In the genomic region with DNA sequence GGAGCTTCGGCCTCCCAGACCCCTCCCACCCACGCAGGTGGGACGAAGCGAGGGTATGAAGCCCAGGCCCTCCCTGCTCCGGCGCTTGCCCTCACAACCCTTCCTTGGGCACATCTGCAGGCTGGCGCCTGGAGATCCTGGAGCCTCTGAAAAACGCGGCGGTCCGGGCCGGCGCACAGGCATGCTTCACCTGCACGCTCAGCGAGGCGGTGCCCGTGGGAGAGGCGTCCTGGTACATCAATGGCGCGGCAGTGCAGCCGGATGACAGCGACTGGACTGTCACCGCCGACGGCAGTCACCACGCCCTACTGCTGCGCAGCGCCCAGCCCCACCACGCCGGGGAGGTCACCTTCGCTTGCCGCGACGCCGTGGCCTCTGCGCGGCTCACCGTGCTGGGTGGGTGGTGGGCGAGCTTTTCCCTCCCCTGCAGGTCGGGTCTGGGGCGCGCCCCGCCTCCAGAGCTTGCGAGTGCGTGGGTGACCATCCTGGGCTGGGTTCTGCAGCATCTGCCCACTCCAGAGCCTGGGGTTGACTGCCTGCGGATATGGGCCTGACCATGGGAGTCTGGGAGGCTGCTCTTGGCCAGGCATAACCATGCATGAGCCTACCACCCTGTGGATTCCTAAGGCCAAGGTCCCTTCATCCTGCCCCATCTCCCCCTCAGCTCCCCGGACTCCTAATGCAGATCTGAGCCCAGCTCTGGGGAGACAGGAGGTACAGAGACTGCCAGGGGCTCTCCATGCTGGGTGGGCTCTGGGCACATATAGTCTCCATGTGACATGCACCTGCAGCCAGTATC, we compare ENCODE assay signal across 20 cellular contexts.
DNase-seq lines count a peak whose midpoint lies in the region; ATAC-seq and TF ChIP-seq lines count a peak whose summit lies in the region.
"Had no signal": no experiment of that assay in that cellular context is flagged by ENCODE, and none has a peak within 500 bp of the region (broad histone marks: within the 10 kb centered on the region; RNA-seq: fewer than 3 reads in every experiment).

No MANE protein-coding gene starts in this region.

- H3K4me1 Mint-ChIP-seq in stimulated activated effector memory CD8-positive, alpha-beta T cell treated with anti-CD3 and anti-CD28 coated beads, Interleukin-12 subunit alpha, Interleukin-12 subunit beta, amount 100 ng/mL, for 72 hours: no peaks in the 10 kb centered on the region

- in situ Hi-C loops in GM23248 (cut with MboI): no loop called here

- H3K9me3 ChIP-seq in BE2C (no peaks in the 10 kb centered on the region), HEK293 (ENCODE audit: control insufficient read depth, insufficient read depth, low read depth, low read length) (no peaks in the 10 kb centered on the region), GM23248 (ENCODE audit: low read depth) (no peaks in the 10 kb centered on the region)
- H3K9me3 ChIP-seq: HAP-1 had no signal

- CTCF ChIA-PET in HEK293 (lab: Yijun Ruan, JAX): interaction anchor here (0.7 kb wide), 1 partner anchor 861 kb away, joined by 4 read pairs; no protein-coding TSS in a partner anchor

- no peaks in the 10 kb centered on the region for H3K79me2 ChIP-seq in GM23248 (ENCODE audit: insufficient read depth)

- no peaks in the 10 kb centered on the region for H3K36me3 Mint-ChIP-seq in stimulated activated effector memory CD8-positive, alpha-beta T cell treated with anti-CD3 and anti-CD28 coated beads, Interleukin-12 subunit alpha, Interleukin-12 subunit beta, amount 100 ng/mL, for 72 hours

- H3F3A ChIP-seq in GM23248 (ENCODE audit: insufficient read depth): no peaks in the 10 kb centered on the region

- H3K4me1 ChIP-seq in BE2C: no peaks in the 10 kb centered on the region
- no peaks in the 10 kb centered on the region for H3K4me1 ChIP-seq in HEK293 (ENCODE audit: control insufficient read depth, insufficient read depth, low read length)
- H3K4me1 ChIP-seq in GM23248 (ENCODE audit: insufficient read depth): no peaks in the 10 kb centered on the region
- H3K4me1 ChIP-seq: HAP-1 had no signal

- no peaks in the 10 kb centered on the region for H3K9me2 ChIP-seq in GM23248 (ENCODE audit: insufficient read depth)

- DNase-seq in BE2C (peak; percentile 8), mesenteric fat pad (ENCODE audit: low spot score) (peak; percentile 88), GM23248 (no peak), iPS-NIHi11 (ENCODE audit: low spot score) (no peak), NCI-H1930 (lab: John Stamatoyannopoulos, UW) (no peak)
- DNase-seq in stimulated activated effector memory CD8-positive, alpha-beta T cell treated with anti-CD3 and anti-CD28 coated beads, Interleukin-12 subunit alpha, Interleukin-12 subunit beta, amount 100 ng/mL, for 72 hours (ENCODE audit: low spot score in 2 of 2): no peak
- DNase-seq: activated CD8-positive, alpha-beta T cell treated with anti-CD3 and anti-CD28 coated beads for 36 hours; DMS79; effector CD4-positive, alpha-beta T cell; foreskin melanocyte; hippocampal formation; IMR-90; mammary epithelial cell; NCI-H1417; NCI-H524; nucleus accumbens; stimulated activated CD8-positive, alpha-beta memory T cell treated with anti-CD3 and anti-CD28 coated beads, Interleukin-4, amount 100 ng/mL, for 48 hours had no signal

- H3K4me2 ChIP-seq in GM23248 (ENCODE audit: unreplicated experiment): no peak overlapping the region

- no peak overlapping the region for H3K4me3 Mint-ChIP-seq in stimulated activated effector memory CD8-positive, alpha-beta T cell treated with anti-CD3 and anti-CD28 coated beads, Interleukin-12 subunit alpha, Interleukin-12 subunit beta, amount 100 ng/mL, for 72 hours
- H3K4me3 Mint-ChIP-seq: activated CD8-positive, alpha-beta T cell treated with anti-CD3 and anti-CD28 coated beads for 36 hours; activated naive CD8-positive, alpha-beta T cell had no signal

- peak; percentile 6 for ATAC-seq in stimulated activated effector memory CD8-positive, alpha-beta T cell treated with anti-CD3 and anti-CD28 coated beads, Interleukin-12 subunit alpha, Interleukin-12 subunit beta, amount 100 ng/mL, for 72 hours
- ATAC-seq: activated CD8-positive, alpha-beta T cell treated with anti-CD3 and anti-CD28 coated beads for 36 hours had no signal

- no peak overlapping the region for H2AFZ ChIP-seq in GM23248

- no peak overlapping the region for H3K27ac Mint-ChIP-seq in stimulated activated effector memory CD8-positive, alpha-beta T cell treated with anti-CD3 and anti-CD28 coated beads, Interleukin-12 subunit alpha, Interleukin-12 subunit beta, amount 100 ng/mL, for 72 hours
- H3K27ac Mint-ChIP-seq: activated CD8-positive, alpha-beta T cell treated with anti-CD3 and anti-CD28 coated beads for 36 hours; activated naive CD8-positive, alpha-beta T cell had no signal

- no peaks in the 10 kb centered on the region for H3K36me3 ChIP-seq in BE2C
- H3K36me3 ChIP-seq in HEK293 (ENCODE audit: control insufficient read depth in 2 of 2, insufficient read depth in 1 of 2, low read length in 2 of 2): peaks cover 19 to 26% of the 10 kb centered on the region in 2 experiments
- H3K36me3 ChIP-seq in GM23248 (ENCODE audit: low read depth): no peaks in the 10 kb centered on the region
- H3K36me3 ChIP-seq: HAP-1 had no signal

- H3K9ac ChIP-seq in GM23248: no peak overlapping the region

- no peak overlapping the region for H3K27ac ChIP-seq in HEK293 (ENCODE audit: extremely low read depth, low read depth, low read length)
- H3K27ac ChIP-seq in GM23248: no peak overlapping the region

- no peaks in the 10 kb centered on the region for H4K20me1 ChIP-seq in GM23248 (ENCODE audit: insufficient read depth)

- no peak for TF ChIP-seq CTCF in BE2C (IDR thresholded peaks at IDR 0.05; ENCODE audit: low read depth, low read length)
- no peak for TF ChIP-seq CTCF in HEK293 (tag by site-specific recombination; IDR thresholded peaks at IDR 0.05)

- H3K4me3 ChIP-seq in BE2C (ENCODE audit: low read depth, low read length): no peak overlapping the region
- H3K4me3 ChIP-seq in HEK293 (ENCODE audit: low read depth, low read length): no peak overlapping the region
- H3K4me3 ChIP-seq in GM23248: no peak overlapping the region
- H3K4me3 ChIP-seq: HAP-1 had no signal

- 82 to 89% methylated on average over 30 to 47 of the region's 47 CpGs for WGBS in GM23248 (ENCODE audit: low coverage in 1 of 2, low lambda C conversion rate in 2 of 2, missing lambda C conversion rate in 2 of 2), 2 experiments

- no peaks in the 10 kb centered on the region for H3K27me3 ChIP-seq in BE2C
- no peaks in the 10 kb centered on the region for H3K27me3 ChIP-seq in GM23248 (replicated peaks; ENCODE audit: insufficient read depth)

- POLR2A ChIA-PET in HEK293 (lab: Yijun Ruan, JAX): no interaction called here

- no peaks in the 10 kb centered on the region for H3K9me3 Mint-ChIP-seq in stimulated activated effector memory CD8-positive, alpha-beta T cell treated with anti-CD3 and anti-CD28 coated beads, Interleukin-12 subunit alpha, Interleukin-12 subunit beta, amount 100 ng/mL, for 72 hours
- H3K9me3 Mint-ChIP-seq: activated CD8-positive, alpha-beta T cell treated with anti-CD3 and anti-CD28 coated beads for 36 hours had no signal

TF ChIP-seq in HEK293, 187 proteins besides CTCF, POLR2A, EP300 and RAD21:
- TF ChIP-seq, protein P1, sequence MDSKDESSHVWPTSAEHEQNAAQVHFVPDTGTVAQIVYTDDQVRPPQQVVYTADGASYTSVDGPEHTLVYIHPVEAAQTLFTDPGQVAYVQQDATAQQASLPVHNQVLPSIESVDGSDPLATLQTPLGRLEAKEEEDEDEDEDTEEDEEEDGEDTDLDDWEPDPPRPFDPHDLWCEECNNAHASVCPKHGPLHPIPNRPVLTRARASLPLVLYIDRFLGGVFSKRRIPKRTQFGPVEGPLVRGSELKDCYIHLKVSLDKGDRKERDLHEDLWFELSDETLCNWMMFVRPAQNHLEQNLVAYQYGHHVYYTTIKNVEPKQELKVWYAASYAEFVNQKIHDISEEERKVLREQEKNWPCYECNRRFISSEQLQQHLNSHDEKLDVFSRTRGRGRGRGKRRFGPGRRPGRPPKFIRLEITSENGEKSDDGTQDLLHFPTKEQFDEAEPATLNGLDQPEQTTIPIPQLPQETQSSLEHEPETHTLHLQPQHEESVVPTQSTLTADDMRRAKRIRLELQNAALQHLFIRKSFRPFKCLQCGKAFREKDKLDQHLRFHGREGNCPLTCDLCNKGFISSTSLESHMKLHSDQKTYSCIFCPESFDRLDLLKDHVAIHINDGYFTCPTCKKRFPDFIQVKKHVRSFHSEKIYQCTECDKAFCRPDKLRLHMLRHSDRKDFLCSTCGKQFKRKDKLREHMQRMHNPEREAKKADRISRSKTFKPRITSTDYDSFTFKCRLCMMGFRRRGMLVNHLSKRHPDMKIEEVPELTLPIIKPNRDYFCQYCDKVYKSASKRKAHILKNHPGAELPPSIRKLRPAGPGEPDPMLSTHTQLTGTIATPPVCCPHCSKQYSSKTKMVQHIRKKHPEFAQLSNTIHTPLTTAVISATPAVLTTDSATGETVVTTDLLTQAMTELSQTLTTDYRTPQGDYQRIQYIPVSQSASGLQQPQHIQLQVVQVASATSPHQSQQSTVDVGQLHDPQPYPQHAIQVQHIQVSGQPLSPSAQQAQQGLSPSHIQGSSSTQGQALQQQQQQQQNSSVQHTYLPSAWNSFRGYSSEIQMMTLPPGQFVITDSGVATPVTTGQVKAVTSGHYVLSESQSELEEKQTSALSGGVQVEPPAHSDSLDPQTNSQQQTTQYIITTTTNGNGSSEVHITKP (tag by site-specific recombination; IDR thresholded peaks at IDR 0.05): no peak
- TF ChIP-seq HOXD13 (CRISPR knock-in tag; IDR thresholded peaks at IDR 0.05; ENCODE audit: borderline replicate concordance) (no peak), EGR2 (tag by site-specific recombination; IDR thresholded peaks at IDR 0.05; ENCODE audit: low read depth) (peak; percentile 56), ZFHX2 (tag by site-specific recombination; conservative IDR thresholded peaks at IDR 0.05) (peak; percentile 73)

Comparison
In these comparisons a context has a peak if more than half of its experiments do, and no peak if none do; other contexts are left out.
1. DNase-seq: peak in BE2C (single experiment) and mesenteric fat pad (single experiment); none in stimulated activated effector memory CD8-positive, alpha-beta T cell treated with anti-CD3 and anti-CD28 coated beads, Interleukin-12 subunit alpha, Interleukin-12 subunit beta, amount 100 ng/mL, for 72 hours (0 of 2), GM23248 (single experiment), iPS-NIHi11 (single experiment) and NCI-H1930 (0 of 2).